Comparison of ENCODE assay signal across 12 cellular contexts in genomic region chr1:35062518-35063196, GRCh38. TPM values are rescaled to one million over a fixed set of nuclear protein-coding genes. Genes with fewer than 3 reads are reported as not detected.
DNase-seq lines count a peak whose midpoint lies in the region; ATAC-seq and TF ChIP-seq lines count a peak whose summit lies in the region.
"Had no signal": no experiment of that assay in that cellular context is flagged by ENCODE, and none has a peak within 500 bp of the region (broad histone marks: within the 10 kb centered on the region; RNA-seq: fewer than 3 reads in every experiment).

No MANE protein-coding gene starts in this region.

- H3K36me3 ChIP-seq in esophagus muscularis mucosa (no peaks in the 10 kb centered on the region), Caco-2 (ENCODE audit: control insufficient read depth, insufficient read depth, low read length) (no peaks in the 10 kb centered on the region)
- H3K36me3 ChIP-seq: cardiac muscle cell, gastrocnemius medialis had no signal

- 39% methylated on average over 4 of the region's 4 CpGs for WGBS in esophagus muscularis mucosa

- in situ Hi-C loops in ACHN (cut with HindIII; ENCODE audit: low pct_ligation_motif_present, low pct_unique_long_range_greater_than_20kb, low sequenced_read_pairs) = no loop called here

- no TSS peak for BruUV-seq in Caco-2 (replicated peaks; lab: Mats Ljungman, UMichigan)

- CTCF ChIA-PET in Caco-2 (lab: Charles Lee) (interaction anchor here (0.6 kb wide), 1 partner anchor 10 kb away, joined by 3 read pairs; no protein-coding TSS in a partner anchor), HEK293T (lab: Yijun Ruan, JAX) (no interaction called here)

- no peaks in the 10 kb centered on the region for H3K4me1 ChIP-seq in esophagus muscularis mucosa
- H3K4me1 ChIP-seq in Caco-2 = no peaks in the 10 kb centered on the region
- H3K4me1 ChIP-seq: gastrocnemius medialis, psoas muscle had no signal

- no peaks in the 10 kb centered on the region for H3K27me3 ChIP-seq in HL-60 (ENCODE audit: insufficient read depth, poor library complexity, severe bottlenecking)
- peaks cover 0 to 11% (median 0%) of the 10 kb centered on the region in 4 donors for H3K27me3 ChIP-seq in esophagus muscularis mucosa
- H3K27me3 ChIP-seq in Caco-2 (replicated peaks; ENCODE audit: control insufficient read depth, insufficient read depth, low read length) = no peaks in the 10 kb centered on the region
- H3K27me3 ChIP-seq: cardiac muscle cell had no signal

- H3K9me3 Mint-ChIP-seq in Caco-2 (ENCODE audit: unreplicated experiment) = no peaks in the 10 kb centered on the region

- no peaks in the 10 kb centered on the region for H3K36me3 Mint-ChIP-seq in Caco-2 (ENCODE audit: insufficient read depth, unreplicated experiment)

- H3K4me3 ChIP-seq in HL-60 (replicated peaks; ENCODE audit: insufficient read depth, low read length) (no peak overlapping the region), esophagus muscularis mucosa (no peak overlapping the region), Caco-2 (ENCODE audit: low read depth, low read length) (no peak overlapping the region)
- H3K4me3 ChIP-seq: cardiac muscle cell, gastrocnemius medialis, psoas muscle had no signal

- no peak for TF ChIP-seq CTCF in HL-60 (IDR thresholded peaks at IDR 0.05; ENCODE audit: insufficient read depth, low read length)
- TF ChIP-seq CTCF in esophagus muscularis mucosa (IDR thresholded peaks at IDR 0.05) = no peak
- no peak for TF ChIP-seq CTCF in Caco-2 (IDR thresholded peaks at IDR 0.05; ENCODE audit: insufficient read depth in 1 of 2, low read depth in 1 of 2, low read length in 1 of 2, severe bottlenecking in 1 of 2, unreplicated experiment in 1 of 2)

- peaks cover 5% of the 10 kb centered on the region for H3K27me3 Mint-ChIP-seq in Caco-2 (ENCODE audit: insufficient read depth, unreplicated experiment)

- H3K9me3 ChIP-seq in esophagus muscularis mucosa = no peaks in the 10 kb centered on the region
- no peaks in the 10 kb centered on the region for H3K9me3 ChIP-seq in Caco-2
- H3K9me3 ChIP-seq: gastrocnemius medialis, psoas muscle had no signal

- peaks cover 6% of the 10 kb centered on the region for H3K4me1 Mint-ChIP-seq in Caco-2 (ENCODE audit: low read depth, unreplicated experiment)

- POLR2A ChIA-PET in Caco-2 (lab: Charles Lee) (no interaction called here), HEK293T (lab: Yijun Ruan, JAX) (no interaction called here)

- H3K27ac ChIP-seq in HL-60 (replicated peaks) (peak overlapping the region; percentile 37), esophagus muscularis mucosa (replicated peaks in 1 of 4) (no peak overlapping the region)
- H3K27ac ChIP-seq: cardiac muscle cell, gastrocnemius medialis, psoas muscle had no signal

- DNase-seq in ACHN (peak; percentile 45), HL-60 (ENCODE audit: low read depth in 1 of 2, low spot score in 1 of 2) (peak; percentile 39 to 57), SK-N-DZ (ENCODE audit: low spot score) (peak; percentile 57), esophagus muscularis mucosa (ENCODE audit: extremely low spot score) (peak; percentile 19), hypothalamus (lab: John Stamatoyannopoulos, UW) (no peak), Caco-2 (no peak), HEK293T (ENCODE audit: extremely low spot score) (no peak)
- DNase-seq: gastrocnemius medialis, MM.1S, psoas muscle had no signal

- H3K27ac Mint-ChIP-seq in Caco-2 (ENCODE audit: unreplicated experiment) = no peak overlapping the region

- intact Hi-C loops in esophagus muscularis mucosa (cut with DNase I) = no loop called here
- intact Hi-C loops in Caco-2 (cut with micrococcal nuclease; ENCODE audit: unreplicated experiment) = no loop called here

- no peak for TF ChIP-seq EP300 in esophagus muscularis mucosa (IDR thresholded peaks at IDR 0.05)

- ATAC-seq in HG02840 (IDR thresholded peaks at IDR 0.05; ENCODE audit: low FRiP score, unreplicated experiment) = no peak
- ATAC-seq: gastrocnemius medialis, psoas muscle had no signal

- H3K4me3 Mint-ChIP-seq in Caco-2 (ENCODE audit: unreplicated experiment) = no peak overlapping the region

- TF ChIP-seq POLR2A in esophagus muscularis mucosa (IDR thresholded peaks at IDR 0.05; ENCODE audit: low read depth) = no peak

TF ChIP-seq in HEK293T, 16 proteins besides CTCF, POLR2A, EP300 and RAD21:
- TF ChIP-seq BHLHE40 (IDR thresholded peaks at IDR 0.05; ENCODE audit: borderline replicate concordance) (no peak), SUZ12 (IDR thresholded peaks at IDR 0.05) (no peak), TARDBP (IDR thresholded peaks at IDR 0.05) (no peak), ARNT (IDR thresholded peaks at IDR 0.05) (no peak), NFRKB (IDR thresholded peaks at IDR 0.05) (no peak), FOXA1 (IDR thresholded peaks at IDR 0.05) (no peak), CTBP1 (IDR thresholded peaks at IDR 0.05; ENCODE audit: borderline replicate concordance) (no peak), SP1 (IDR thresholded peaks at IDR 0.05) (no peak), ZNF384 (IDR thresholded peaks at IDR 0.05) (no peak), PKNOX1 (IDR thresholded peaks at IDR 0.05) (no peak)

RNA-seq across cellular contexts. Expression of gene ZMYM1, which starts 16.5 kb away (rescaled TPM):
- polyA plus RNA-seq in SK-N-DZ (2014; cell fraction: cytosol; rRNA removed) = 6.5 and 12.3 TPM in 2 replicates
- polyA plus RNA-seq in SK-N-DZ (2014; cell fraction: nucleus; rRNA removed) = 13.3 and 13.6 TPM in 2 replicates
- total RNA-seq in esophagus muscularis mucosa = 10 to 100 TPM in 3 of 4 donors, 1 to 10 TPM in 1; 7.3 to 19.1 (median 14.5) TPM
- total RNA-seq in Caco-2 (2022) = 14.0 and 15.7 TPM in 2 replicates

RNA-seq across cellular contexts. Expression of gene ZMYM6, which starts 30.9 kb away (rescaled TPM):
- 6.5 and 8.7 TPM in 2 replicates for polyA plus RNA-seq in SK-N-DZ (2014; cell fraction: cytosol; rRNA removed)
- polyA plus RNA-seq in SK-N-DZ (2014; cell fraction: nucleus; rRNA removed) = 20.4 and 26.6 TPM in 2 replicates
- total RNA-seq in esophagus muscularis mucosa (10 to 100 TPM in 3 of 4 donors, 1 to 10 TPM in 1; 9.5 to 17.0 (median 14.3) TPM), Caco-2 (2022) (10.0 and 10.1 TPM in 2 replicates)

Comparison
In these comparisons a context has a peak if more than half of its experiments do, and no peak if none do; other contexts are left out.
1. DNase-seq: peak in ACHN (single experiment), HL-60 (2 of 2), SK-N-DZ (single experiment) and esophagus muscularis mucosa (single experiment); none in hypothalamus (0 of 51), Caco-2 (0 of 2) and HEK293T (single experiment).